ENCODE assay signal across 18 cellular contexts in the genomic region with DNA sequence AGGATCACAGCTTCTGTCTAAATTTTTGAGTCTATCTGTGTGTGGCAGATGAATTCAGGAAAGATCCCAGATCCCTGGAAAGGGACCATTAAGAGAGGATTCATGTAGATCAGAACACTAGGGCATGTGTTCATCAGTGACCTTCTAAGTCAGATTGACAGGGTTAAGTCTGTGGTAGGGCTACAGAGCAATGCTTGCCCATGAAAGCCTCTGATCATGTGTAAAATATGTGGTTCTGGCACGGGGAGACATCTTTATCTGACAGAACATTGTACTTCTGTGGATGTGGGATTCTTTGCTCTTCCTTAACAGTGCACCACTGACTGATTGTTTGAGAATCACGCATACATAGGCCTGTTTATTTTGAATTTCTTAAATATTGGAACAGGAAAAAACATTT. TPM values are rescaled to one million over a fixed set of nuclear protein-coding genes. Genes with fewer than 3 reads are reported as not detected.
DNase-seq lines count a peak whose midpoint lies in the region; ATAC-seq and TF ChIP-seq lines count a peak whose summit lies in the region.
"Had no signal": no experiment of that assay in that cellular context is flagged by ENCODE, and none has a peak within 500 bp of the region (broad histone marks: within the 10 kb centered on the region; RNA-seq: fewer than 3 reads in every experiment).

No MANE protein-coding gene starts in this region.

- no peak for ATAC-seq in CD4-positive, alpha-beta T cell (ENCODE audit: poor library complexity)
- ATAC-seq in DND-41 (ENCODE audit: insufficient read depth, low read depth) (no peak), GM19452 (IDR thresholded peaks at IDR 0.05; ENCODE audit: unreplicated experiment) (no peak)
- no peak for ATAC-seq in naive thymus-derived CD8-positive, alpha-beta T cell
- ATAC-seq: left colon had no signal

- H3K9me3 ChIP-seq in CD4-positive, alpha-beta T cell (ENCODE audit: control insufficient read depth, low read length) = no peaks in the 10 kb centered on the region
- H3K9me3 ChIP-seq in DND-41 (ENCODE audit: insufficient read depth, low read length, severe bottlenecking) = no peaks in the 10 kb centered on the region
- H3K9me3 ChIP-seq in testis = no peaks in the 10 kb centered on the region

- H3K79me2 ChIP-seq in DND-41 (ENCODE audit: insufficient read depth, low read length) = peaks cover 71% of the 10 kb centered on the region

- no peak overlapping the region for H3K27ac ChIP-seq in CD4-positive, alpha-beta T cell (ENCODE audit: low read depth, low read length)
- H3K27ac ChIP-seq in DND-41 (ENCODE audit: low read length) = peak overlapping the region; percentile 20; the same call in 1 of the 2 replicates
- no peak overlapping the region for H3K27ac ChIP-seq in testis
- H3K27ac ChIP-seq: cardiac muscle cell had no signal

- H3K9me3 Mint-ChIP-seq in CD4-positive, alpha-beta T cell = no peaks in the 10 kb centered on the region
- peaks cover 5% of the 10 kb centered on the region for H3K9me3 Mint-ChIP-seq in activated naive CD8-positive, alpha-beta T cell (ENCODE audit: low read depth)
- H3K9me3 Mint-ChIP-seq in naive thymus-derived CD8-positive, alpha-beta T cell = peaks cover 0 to 29% (median 3%) of the 10 kb centered on the region in 9 donors

- peaks cover 66% of the 10 kb centered on the region for H3K4me1 Mint-ChIP-seq in CD4-positive, alpha-beta T cell (ENCODE audit: low read depth)
- peaks cover 66% of the 10 kb centered on the region for H3K4me1 Mint-ChIP-seq in activated naive CD8-positive, alpha-beta T cell (ENCODE audit: low read depth)
- peaks cover 26 to 78% (median 70%) of the 10 kb centered on the region in 4 donors for H3K4me1 Mint-ChIP-seq in naive thymus-derived CD8-positive, alpha-beta T cell

- CTCF ChIA-PET in CD4-positive, alpha-beta T cell (lab: Charles Lee) = interaction anchor here (2.8 kb wide), 1 partner anchor 19 kb away, joined by 7 read pairs; no protein-coding TSS in a partner anchor

- H3K27ac Mint-ChIP-seq in CD4-positive, alpha-beta T cell = peak overlapping the region; percentile 89
- H3K27ac Mint-ChIP-seq in activated naive CD8-positive, alpha-beta T cell = peak overlapping the region; percentile 31
- H3K27ac Mint-ChIP-seq in naive thymus-derived CD8-positive, alpha-beta T cell = peak overlapping the region in 7 of 10 donors; percentile 14 to 97 (median 80)

- WGBS in testis, 2 donors = 89 to 93% methylated on average over 2 of the region's 2 CpGs

- intact Hi-C loops in CD4-positive, alpha-beta T cell (cut with DNase I, micrococcal nuclease) = loop anchor here (5.0 to 10.0 kb wide), 5 partner anchors 44 to 454 kb away; a partner anchor contains a TSS
- intact Hi-C loops in testis (cut with DNase I; ENCODE audit: low total_unique reads) = no loop called here

- H3K9ac ChIP-seq in DND-41 (ENCODE audit: low read depth, low read length) = no peak overlapping the region

- peaks cover 42% of the 10 kb centered on the region for H3K4me1 ChIP-seq in DND-41 (ENCODE audit: insufficient read depth, low read length)
- H3K4me1 ChIP-seq in testis = peaks cover 17% of the 10 kb centered on the region

- H3K36me3 Mint-ChIP-seq in CD4-positive, alpha-beta T cell (ENCODE audit: low read depth) = peaks cover 61% of the 10 kb centered on the region
- peaks cover 23% of the 10 kb centered on the region for H3K36me3 Mint-ChIP-seq in activated naive CD8-positive, alpha-beta T cell
- peaks cover 13 to 45% (median 31%) of the 10 kb centered on the region in 3 donors for H3K36me3 Mint-ChIP-seq in naive thymus-derived CD8-positive, alpha-beta T cell

- TF ChIP-seq CTCF in CD4-positive, alpha-beta T cell (IDR thresholded peaks at IDR 0.05) = no peak
- TF ChIP-seq CTCF in DND-41 (IDR thresholded peaks at IDR 0.05; ENCODE audit: borderline replicate concordance, extremely low read depth, low read length, poor library complexity, severe bottlenecking) (no peak), testis (IDR thresholded peaks at IDR 0.05) (no peak)

- no peak for TF ChIP-seq POLR2A in testis (IDR thresholded peaks at IDR 0.05)

- no peaks in the 10 kb centered on the region for H3K27me3 ChIP-seq in CD4-positive, alpha-beta T cell (ENCODE audit: control insufficient read depth, insufficient read depth, low read length)
- H3K27me3 ChIP-seq in DND-41 (ENCODE audit: insufficient read depth, low read length, poor library complexity) (no peaks in the 10 kb centered on the region), testis (no peaks in the 10 kb centered on the region)
- H3K27me3 ChIP-seq: cardiac muscle cell, MG63 had no signal

- H3K4me2 ChIP-seq in DND-41 (ENCODE audit: insufficient read depth, low read length) = peak overlapping the region; percentile 91; the same call in 1 of the 2 replicates

- H3K36me3 ChIP-seq in DND-41 (ENCODE audit: insufficient read depth, low read length) (peaks cover 11% of the 10 kb centered on the region), testis (ENCODE audit: low read depth, missing control alignments) (no peaks in the 10 kb centered on the region)
- H3K36me3 ChIP-seq: cardiac muscle cell had no signal

- POLR2A ChIA-PET in CD4-positive, alpha-beta T cell (lab: Charles Lee) = interaction anchor here (0.9 to 3.7 kb wide), 3 partner anchors 87 to 123 kb away, joined by 3 to 35 read pairs (median 6); a partner anchor contains a TSS
- POLR2A ChIA-PET in naive thymus-derived CD8-positive, alpha-beta T cell (lab: Charles Lee) = interaction anchor here (1.6 to 2.1 kb wide), 2 partner anchors 42 to 109 kb away, joined by 5 to 14 read pairs; a partner anchor contains a TSS

- no peaks in the 10 kb centered on the region for H3K27me3 Mint-ChIP-seq in CD4-positive, alpha-beta T cell
- H3K27me3 Mint-ChIP-seq in activated naive CD8-positive, alpha-beta T cell = no peaks in the 10 kb centered on the region
- no peaks in the 10 kb centered on the region for H3K27me3 Mint-ChIP-seq in naive thymus-derived CD8-positive, alpha-beta T cell

- DNase-seq in CD4-positive, alpha-beta T cell = no peak
- DNase-seq in DND-41 = no peak
- no peak for DNase-seq in naive thymus-derived CD8-positive, alpha-beta T cell
- DNase-seq in testis = no peak
- DNase-seq in NCI-H2227 (lab: John Stamatoyannopoulos, UW; ENCODE audit: unreplicated experiment) = no peak
- DNase-seq: effector memory CD4-positive, alpha-beta T cell; hypothalamus; left colon; MG63; NCI-H1694 treated with DMSO at 0.1 percent for 48 hours; NCI-H510A; posterior cingulate gyrus; SHP77 treated with DMSO at 0.1 percent for 48 hours; small intestine; trophoblast cell had no signal

- peak overlapping the region; percentile 94 for H3K4me3 Mint-ChIP-seq in CD4-positive, alpha-beta T cell
- peak overlapping the region; percentile 99 for H3K4me3 Mint-ChIP-seq in activated naive CD8-positive, alpha-beta T cell
- peak overlapping the region; percentile 94 to 100 (median 99) for H3K4me3 Mint-ChIP-seq in naive thymus-derived CD8-positive, alpha-beta T cell

- H4K20me1 ChIP-seq in DND-41 (ENCODE audit: insufficient read depth, low read length) = no peaks in the 10 kb centered on the region

- H3K4me3 ChIP-seq in DND-41 (ENCODE audit: low read depth in 1 of 2, low read length in 2 of 2) (no peak overlapping the region; a peak in 1 of 4 replicates), testis (no peak overlapping the region)
- H3K4me3 ChIP-seq: cardiac muscle cell, MG63 had no signal

- no peak overlapping the region for H2AFZ ChIP-seq in DND-41 (ENCODE audit: low read depth, low read length)

RNA-seq across cellular contexts. Expression of a gene that starts 42.9 kb away (rescaled TPM):
- total RNA-seq in CD4-positive, alpha-beta T cell = 10 to 100 TPM; 48.0 to 50.7 TPM
- total RNA-seq in naive thymus-derived CD8-positive, alpha-beta T cell = 10 to 100 TPM; 85.5 to 98.7 TPM
- 10 to 100 TPM; 23.4 to 29.6 (median 27.8) TPM for polyA plus RNA-seq in naive thymus-derived CD8-positive, alpha-beta T cell
- total RNA-seq in testis = 10 to 100 TPM; 28.9 to 39.4 TPM
- 12.5 TPM for polyA plus RNA-seq in testis (ENCODE audit: insufficient read depth, low read depth, low replicate concordance)

RNA-seq across cellular contexts. Expression of a gene that starts 45.8 kb away (rescaled TPM):
- total RNA-seq in CD4-positive, alpha-beta T cell = 10 to 100 TPM; 36.9 to 37.3 TPM
- total RNA-seq in naive thymus-derived CD8-positive, alpha-beta T cell = 10 to 100 TPM; 39.8 TPM
- 10 to 100 TPM in 2 of 3 donors, 1 to 10 TPM in 1; 8.2 to 16.3 (median 11.4) TPM for polyA plus RNA-seq in naive thymus-derived CD8-positive, alpha-beta T cell
- total RNA-seq in testis = 10 to 100 TPM; 10.7 to 12.1 TPM
- polyA plus RNA-seq in testis (ENCODE audit: insufficient read depth, low read depth, low replicate concordance) = 3.0 TPM

Comparison
In these comparisons a context has a peak if more than half of its experiments do, and no peak if none do; other contexts are left out.
1. H3K27ac Mint-ChIP-seq: peak in every context shown above with its lines; median percentile 89 in CD4-positive, alpha-beta T cell; 80 in naive thymus-derived CD8-positive, alpha-beta T cell; 31 in activated naive CD8-positive, alpha-beta T cell.